ENCODE assay signal across 8 cellular contexts in the genomic region with DNA sequence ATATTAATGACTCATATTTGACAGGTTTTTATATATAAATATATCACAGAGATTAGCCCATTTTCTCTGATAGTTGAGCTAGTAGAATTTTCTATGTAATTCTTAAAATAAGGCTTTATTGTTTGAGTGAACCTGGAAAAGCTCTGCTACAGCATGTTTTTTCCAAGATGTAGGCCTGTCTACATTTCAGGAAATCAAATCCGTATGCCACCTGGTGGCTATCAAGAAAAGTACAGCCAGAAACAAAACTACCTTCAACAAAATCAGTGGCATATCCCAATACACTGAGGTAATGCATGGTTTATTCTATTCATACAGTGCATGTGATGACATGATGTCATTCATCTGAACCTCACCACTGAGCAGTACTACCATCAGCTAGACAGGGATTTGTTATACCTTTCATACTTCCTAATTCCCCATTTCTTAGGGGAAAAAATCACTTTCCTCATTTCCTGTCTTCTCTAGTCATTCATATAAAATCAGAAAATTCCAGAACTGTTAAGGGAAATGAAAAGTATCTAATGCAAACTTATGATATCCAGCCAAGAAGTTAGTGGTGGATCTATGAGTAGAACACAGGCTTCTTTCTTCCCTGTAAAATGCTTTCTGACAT.
DNase-seq lines count a peak whose midpoint lies in the region; ATAC-seq and TF ChIP-seq lines count a peak whose summit lies in the region.

No MANE protein-coding gene starts in this region.

- DNase-seq in ACHN: peak; percentile 36
- peak; percentile 11 for DNase-seq in NCI-H526 treated with DMSO at 0.1 percent for 48 hours (lab: John Stamatoyannopoulos, UW)
- DNase-seq in dedifferentiated amniotic fluid mesenchymal stem cell (ENCODE audit: extremely low spot score): peak; percentile 55
- no peak for DNase-seq in lung (ENCODE audit: low spot score)
- no peak for DNase-seq in activated CD8-positive, alpha-beta memory T cell treated with anti-CD3 and anti-CD28 coated beads, Interleukin-2, amount 50 U/mL, for 48 hours
- DNase-seq in UCSD-AML1 (lab: John Stamatoyannopoulos, UW; ENCODE audit: unreplicated experiment): no peak

- ATAC-seq in GM18499 (IDR thresholded peaks at IDR 0.05; ENCODE audit: insufficient read depth, unreplicated experiment) (peak; percentile 74), HG03139 (IDR thresholded peaks at IDR 0.05; ENCODE audit: unreplicated experiment) (peak; percentile 66), lung (ENCODE audit: insufficient read depth, low FRiP score) (no peak)

- no peaks in the 10 kb centered on the region for H3K4me1 ChIP-seq in lung (ENCODE audit: control insufficient read depth in 2 of 2, insufficient read depth in 2 of 2, low read length in 2 of 2)

- H3K27ac ChIP-seq in lung (ENCODE audit: low read depth in 1 of 2, low read length in 1 of 2): no peak overlapping the region

- no peak overlapping the region for H3K4me3 ChIP-seq in lung

- no peaks in the 10 kb centered on the region for H3K36me3 ChIP-seq in lung (ENCODE audit: control insufficient read depth in 2 of 2, insufficient read depth in 2 of 2, low read length in 2 of 2)

- WGBS in lung, 2 donors: 0 to 3% methylated on average over 1 of the region's 1 CpG

- H3K27me3 ChIP-seq in lung (ENCODE audit: control insufficient read depth, insufficient read depth): no peaks in the 10 kb centered on the region

- peaks cover 0 to 2% of the 10 kb centered on the region in 2 donors for H3K9me3 ChIP-seq in lung (ENCODE audit: control insufficient read depth in 2 of 2, insufficient read depth in 1 of 2, low read length in 1 of 2)

- peak; percentile 37 for TF ChIP-seq CTCF in lung (IDR thresholded peaks at IDR 0.05; ENCODE audit: control extremely low read depth, extremely low read depth)

- in situ Hi-C loops in ACHN (cut with HindIII; ENCODE audit: low pct_ligation_motif_present, low pct_unique_long_range_greater_than_20kb, low sequenced_read_pairs): no loop called here

Comparison
In these comparisons a context has a peak if more than half of its experiments do, and no peak if none do; other contexts are left out.
1. DNase-seq: peak in ACHN (single experiment), NCI-H526 treated with DMSO at 0.1 percent for 48 hours (single experiment) and dedifferentiated amniotic fluid mesenchymal stem cell (single experiment); none in lung (single experiment), activated CD8-positive, alpha-beta memory T cell treated with anti-CD3 and anti-CD28 coated beads, Interleukin-2, amount 50 U/mL, for 48 hours (single experiment) and UCSD-AML1 (single experiment).